1 cellular context compared by ENCODE assay signal in genomic region chr1:12615916-12616708, GRCh38.
TF ChIP-seq lines count a peak whose summit lies in the region.

No MANE protein-coding gene starts in this region.

TF ChIP-seq in K562, 482 proteins besides CTCF, POLR2A, EP300 and RAD21 (continued from another document and continues in another):
- TF ChIP-seq ARID4B (CRISPR knock-in tag; IDR thresholded peaks at IDR 0.05) (no peak), KLF16 (IDR thresholded peaks at IDR 0.05) (no peak), ZNF407 (IDR thresholded peaks at IDR 0.05; ENCODE audit: low read depth) (no peak), FOSL1 (tag; conservative IDR thresholded peaks at IDR 0.05) (peak; percentile 76), CXXC5 (CRISPR knock-in tag; IDR thresholded peaks at IDR 0.05) (no peak), MGA (IDR thresholded peaks at IDR 0.05) (peak; percentile 16; the same call in 1 of the 2 replicates), ARID3A (IDR thresholded peaks at IDR 0.05; ENCODE audit: borderline replicate concordance, low read depth, low read length) (no peak), RCOR1 (IDR thresholded peaks at IDR 0.05; ENCODE audit: borderline replicate concordance in 1 of 2, low read depth in 2 of 2, low read length in 2 of 2) (0 out of 4 replicates have a peak, but pooled peaks of 1 of the 2 experiments have one; percentile 6), BHLHE40 (IDR thresholded peaks at IDR 0.05; ENCODE audit: low read length) (0 out of 2 replicates have a peak, but pooled peaks have one; percentile 6), DPF2 (IDR thresholded peaks at IDR 0.05) (0 out of 2 replicates have a peak, but pooled peaks have one; percentile 39), SMARCE1 (IDR thresholded peaks at IDR 0.05) (0 out of 2 replicates have a peak, but pooled peaks have one; percentile 44), AFF1 (IDR thresholded peaks at IDR 0.05; ENCODE audit: low read depth in 1 of 2, partially characterized antibody in 2 of 2) (peak in 1 of 2 experiments; percentile 30), YY1 (IDR thresholded peaks at IDR 0.05; ENCODE audit: borderline replicate concordance in 1 of 3, control insufficient read depth in 1 of 3, extremely low read depth in 1 of 3, insufficient read depth in 3 of 3, insufficient read length in 1 of 3, insufficient replicate concordance in 2 of 3, low read depth in 1 of 3, low read length in 2 of 3) (no peak)
